ENCODE assay signal across 8 cellular contexts in genomic region chr10:92242910-92243671, GRCh38. TPM values are rescaled to one million over a fixed set of nuclear protein-coding genes. Genes with fewer than 3 reads are reported as not detected.
DNase-seq lines count a peak whose midpoint lies in the region; ATAC-seq, FAIRE-seq and TF ChIP-seq lines count a peak whose summit lies in the region.

No MANE protein-coding gene starts in this region.

- DNase-seq in GM12892 (ENCODE audit: insufficient read length) (no peak), NCI-H1048 (lab: John Stamatoyannopoulos, UW) (peak; percentile 47), SKM-1 (lab: John Stamatoyannopoulos, UW; ENCODE audit: unreplicated experiment) (peak; percentile 69), astrocyte of the cerebellum (ENCODE audit: low read depth) (peak; percentile 34), cardiac septum (ENCODE audit: low spot score) (peak; percentile 80), osteocyte (ENCODE audit: extremely low spot score, unreplicated experiment) (no peak), RPMI8226 (no peak)

- peak overlapping the region; percentile 32 for H3K4me3 ChIP-seq in astrocyte of the cerebellum (ENCODE audit: low read depth, low read length)

- H3K36me3 Mint-ChIP-seq in osteocyte (ENCODE audit: unreplicated experiment) = peaks cover 1% of the 10 kb centered on the region

- H3K4me1 Mint-ChIP-seq in osteocyte (ENCODE audit: unreplicated experiment) = peaks cover 34% of the 10 kb centered on the region

- H3K9me3 Mint-ChIP-seq in osteocyte (ENCODE audit: unreplicated experiment) = no peaks in the 10 kb centered on the region

- FAIRE-seq in GM12892 (lab: Jason Lieb, UNC) = peak; percentile 90

- H3K4me3 Mint-ChIP-seq in osteocyte (ENCODE audit: unreplicated experiment) = peak overlapping the region; percentile 76

- TF ChIP-seq CTCF in astrocyte of the cerebellum (IDR thresholded peaks at IDR 0.05; ENCODE audit: low read depth, low read length, missing control alignments) = no peak
- no peak for TF ChIP-seq CTCF in osteocyte (IDR thresholded peaks at IDR 0.05)

- TF ChIP-seq POLR2A in GM12892 (IDR thresholded peaks at IDR 0.05; ENCODE audit: low read depth, low read length) = no peak

- ATAC-seq in GM21576 (IDR thresholded peaks at IDR 0.05; ENCODE audit: unreplicated experiment) = no peak

- in situ Hi-C loops in astrocyte of the cerebellum (cut with HindIII; ENCODE audit: low sequenced_read_pairs) = no loop called here

- intact Hi-C loops in cardiac septum (cut with DNase I) = loop anchor here (1.0 kb wide), 1 partner anchor 48 kb away; the partner anchor contains the start of genes CPEB3 and MARCHF5

- H3K27me3 Mint-ChIP-seq in osteocyte (ENCODE audit: unreplicated experiment) = no peaks in the 10 kb centered on the region

- peak overlapping the region; percentile 69 for H3K27ac Mint-ChIP-seq in osteocyte (ENCODE audit: unreplicated experiment)

RNA-seq across cellular contexts. Expression of gene CPEB3, which starts 47.8 kb away (rescaled TPM):
- polyA plus RNA-seq in GM12892 (2012; ENCODE audit: missing spikeins) = 0.49 TPM
- total RNA-seq in cardiac septum (8.3 TPM), osteocyte (1.9 and 2.0 TPM in 2 replicates)

RNA-seq across cellular contexts. Expression of gene MARCHF5, which starts 47.9 kb away (rescaled TPM):
- polyA plus RNA-seq in GM12892 (2012; ENCODE audit: missing spikeins) = 25.5 TPM
- total RNA-seq in cardiac septum (32.1 TPM), osteocyte (48.9 and 49.9 TPM in 2 replicates)

Comparison
In these comparisons a context has a peak if more than half of its experiments do, and no peak if none do; other contexts are left out.
1. DNase-seq: peak in NCI-H1048 (single experiment), SKM-1 (single experiment), astrocyte of the cerebellum (single experiment) and cardiac septum (single experiment); none in GM12892 (single experiment), osteocyte (single experiment) and RPMI8226 (single experiment).